Comparison of ENCODE assay signal across 22 cellular contexts in the genomic region with DNA sequence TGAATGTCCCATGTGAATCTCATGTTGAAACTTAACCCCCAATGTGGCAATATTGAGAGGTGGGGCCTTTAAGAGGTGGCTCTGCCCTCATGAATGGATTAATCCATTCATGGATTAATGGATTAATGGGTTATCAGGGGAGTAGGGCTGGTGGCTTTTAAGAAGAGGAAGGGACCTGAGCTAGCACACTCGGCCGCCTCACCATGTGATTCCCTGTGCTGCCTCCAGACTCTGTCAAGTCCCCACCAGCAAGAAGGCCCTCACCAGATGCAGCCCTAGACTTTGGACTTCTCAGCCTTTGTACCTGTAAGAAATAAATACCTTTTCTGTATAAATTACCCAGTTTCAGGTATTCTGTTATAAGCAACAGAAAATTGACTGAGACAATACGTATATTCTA.
DNase-seq lines count a peak whose midpoint lies in the region; ATAC-seq and TF ChIP-seq lines count a peak whose summit lies in the region.
"Had no signal": no experiment of that assay in that cellular context is flagged by ENCODE, and none has a peak within 500 bp of the region (broad histone marks: within the 10 kb centered on the region; RNA-seq: fewer than 3 reads in every experiment).

No MANE protein-coding gene starts in this region.

- H3K9me2 ChIP-seq in DOHH2 (replicated peaks; ENCODE audit: control insufficient read depth, low read length) = no peaks in the 10 kb centered on the region

- H3K4me3 Mint-ChIP-seq in dendritic cell treated with granulocyte-macrophage colony-stimulating factor and Interleukin-4, amounts not matched to agents 40 ng/mL and 50 ng/mL, for 4 days = no peak overlapping the region
- H3K4me3 Mint-ChIP-seq in activated naive CD4-positive, alpha-beta T cell treated with anti-CD3 and anti-CD28 coated beads for 36 hours = no peak overlapping the region
- H3K4me3 Mint-ChIP-seq: CD4-positive, alpha-beta memory T cell had no signal

- H3F3A ChIP-seq in DOHH2 (ENCODE audit: control insufficient read depth, insufficient read depth) = peaks cover 49% of the 10 kb centered on the region

- DNase-seq in NCI-H82 treated with DMSO at 0.1 percent for 48 hours (lab: John Stamatoyannopoulos, UW; ENCODE audit: unreplicated experiment) (peak; percentile 78), left lobe of liver (ENCODE audit: low spot score) (no peak), head of caudate nucleus (no peak), germinal center (ENCODE audit: low spot score) (no peak)
- no peak for DNase-seq in activated naive CD4-positive, alpha-beta T cell treated with anti-CD3 and anti-CD28 coated beads for 36 hours
- DNase-seq: CD4-positive, alpha-beta memory T cell; DMS153; EL; GM23248; HCEC 1CT; Kasumi-1; NCI-H1092 treated with DMSO at 0.1 percent for 48 hours; NCI-H146; NCI-H2029 treated with DMSO at 0.1 percent for 48 hours; NCI-H2171; SJCRH30 had no signal

- no peaks in the 10 kb centered on the region for H4K20me1 ChIP-seq in DOHH2 (ENCODE audit: control insufficient read depth, insufficient read depth, low read depth, low read length)
- H4K20me1 ChIP-seq: BLaER1 had no signal

- peaks cover 72% of the 10 kb centered on the region for H3K79me2 ChIP-seq in DOHH2 (ENCODE audit: control insufficient read depth, low read length)

- H3K36me3 Mint-ChIP-seq in dendritic cell treated with granulocyte-macrophage colony-stimulating factor and Interleukin-4, amounts not matched to agents 40 ng/mL and 50 ng/mL, for 4 days (ENCODE audit: low read depth) = no peaks in the 10 kb centered on the region
- peaks cover 13% of the 10 kb centered on the region for H3K36me3 Mint-ChIP-seq in activated naive CD4-positive, alpha-beta T cell treated with anti-CD3 and anti-CD28 coated beads for 36 hours (ENCODE audit: low read depth)
- H3K36me3 Mint-ChIP-seq: IgD-negative memory B cell had no signal

- no peaks in the 10 kb centered on the region for H3K27me3 ChIP-seq in DOHH2 (ENCODE audit: control insufficient read depth, low read length)
- H3K27me3 ChIP-seq: BLaER1, SJCRH30 had no signal

- ATAC-seq in left lobe of liver (peak; percentile 18), HG03442 (IDR thresholded peaks at IDR 0.05; ENCODE audit: unreplicated experiment) (no peak)
- ATAC-seq: GM12878 had no signal

- H3K36me3 ChIP-seq in DOHH2 (ENCODE audit: control insufficient read depth, low read length) = peaks cover 61% of the 10 kb centered on the region
- H3K36me3 ChIP-seq: BLaER1, SJCRH30 had no signal

- H3K4me3 ChIP-seq in DOHH2 (ENCODE audit: low read length) = peak overlapping the region; percentile 75
- H3K4me3 ChIP-seq: BLaER1, GM12878, GM23248, SJCRH30 had no signal

- peaks cover 96% of the 10 kb centered on the region for H3K4me1 ChIP-seq in DOHH2 (ENCODE audit: control insufficient read depth, low read length)

- peak overlapping the region; percentile 76 for H3K4me2 ChIP-seq in DOHH2 (ENCODE audit: low read length)
- H3K4me2 ChIP-seq: BLaER1 had no signal

- H3K27me3 Mint-ChIP-seq in dendritic cell treated with granulocyte-macrophage colony-stimulating factor and Interleukin-4, amounts not matched to agents 40 ng/mL and 50 ng/mL, for 4 days = peaks cover 5% of the 10 kb centered on the region
- no peaks in the 10 kb centered on the region for H3K27me3 Mint-ChIP-seq in activated naive CD4-positive, alpha-beta T cell treated with anti-CD3 and anti-CD28 coated beads for 36 hours (ENCODE audit: low read depth)
- H3K27me3 Mint-ChIP-seq: IgD-negative memory B cell had no signal

- H3K27ac Mint-ChIP-seq in dendritic cell treated with granulocyte-macrophage colony-stimulating factor and Interleukin-4, amounts not matched to agents 40 ng/mL and 50 ng/mL, for 4 days = peak overlapping the region; percentile 48
- H3K27ac Mint-ChIP-seq in activated naive CD4-positive, alpha-beta T cell treated with anti-CD3 and anti-CD28 coated beads for 36 hours = no peak overlapping the region

- TF ChIP-seq CTCF in DOHH2 (IDR thresholded peaks at IDR 0.05; ENCODE audit: low read depth, low read length, poor library complexity, severe bottlenecking) = no peak

- H3K27ac ChIP-seq in DOHH2 (ENCODE audit: low read depth, low read length) = peak overlapping the region; percentile 96
- H3K27ac ChIP-seq: BLaER1, GM23248, SJCRH30 had no signal

- no peaks in the 10 kb centered on the region for H3K9me3 Mint-ChIP-seq in dendritic cell treated with granulocyte-macrophage colony-stimulating factor and Interleukin-4, amounts not matched to agents 40 ng/mL and 50 ng/mL, for 4 days
- H3K9me3 Mint-ChIP-seq in activated naive CD4-positive, alpha-beta T cell treated with anti-CD3 and anti-CD28 coated beads for 36 hours = no peaks in the 10 kb centered on the region
- H3K9me3 Mint-ChIP-seq: IgD-negative memory B cell had no signal

- CTCF ChIA-PET in activated naive CD4-positive, alpha-beta T cell treated with anti-CD3 and anti-CD28 coated beads for 36 hours (lab: Charles Lee) = interaction anchor here (0.8 kb wide), 1 partner anchor 20 kb away, joined by 3 read pairs; no protein-coding TSS in a partner anchor

- peaks cover 5% of the 10 kb centered on the region; the same call in 1 of the 2 replicates for H3K9me3 ChIP-seq in DOHH2 (ENCODE audit: control insufficient read depth, insufficient read depth, low read length)
- H3K9me3 ChIP-seq: SJCRH30 had no signal

- H3K4me1 Mint-ChIP-seq in dendritic cell treated with granulocyte-macrophage colony-stimulating factor and Interleukin-4, amounts not matched to agents 40 ng/mL and 50 ng/mL, for 4 days (ENCODE audit: low read depth) = peaks cover 37% of the 10 kb centered on the region
- peaks cover 34% of the 10 kb centered on the region for H3K4me1 Mint-ChIP-seq in activated naive CD4-positive, alpha-beta T cell treated with anti-CD3 and anti-CD28 coated beads for 36 hours (ENCODE audit: low read depth)

- intact Hi-C loops in dendritic cell treated with granulocyte-macrophage colony-stimulating factor and Interleukin-4, amounts not matched to agents 40 ng/mL and 50 ng/mL, for 4 days (cut with micrococcal nuclease) = no loop called here
- intact Hi-C loops in activated naive CD4-positive, alpha-beta T cell treated with anti-CD3 and anti-CD28 coated beads for 36 hours (cut with micrococcal nuclease) = no loop called here
- intact Hi-C loops in head of caudate nucleus (cut with DNase I) = no loop called here
